1 cellular context compared by ENCODE assay signal in genomic region chr3:183360971-183361624, GRCh38.
A peak's percentile ranks its signal among the peaks of the same experiment; 100 is the strongest.
TF ChIP-seq lines count a peak whose summit lies in the region.

No MANE protein-coding gene starts in this region.

TF ChIP-seq in K562, 482 proteins besides CTCF, POLR2A, EP300 and RAD21 (continued from another document and continues in another):
- TF ChIP-seq, protein P1, sequence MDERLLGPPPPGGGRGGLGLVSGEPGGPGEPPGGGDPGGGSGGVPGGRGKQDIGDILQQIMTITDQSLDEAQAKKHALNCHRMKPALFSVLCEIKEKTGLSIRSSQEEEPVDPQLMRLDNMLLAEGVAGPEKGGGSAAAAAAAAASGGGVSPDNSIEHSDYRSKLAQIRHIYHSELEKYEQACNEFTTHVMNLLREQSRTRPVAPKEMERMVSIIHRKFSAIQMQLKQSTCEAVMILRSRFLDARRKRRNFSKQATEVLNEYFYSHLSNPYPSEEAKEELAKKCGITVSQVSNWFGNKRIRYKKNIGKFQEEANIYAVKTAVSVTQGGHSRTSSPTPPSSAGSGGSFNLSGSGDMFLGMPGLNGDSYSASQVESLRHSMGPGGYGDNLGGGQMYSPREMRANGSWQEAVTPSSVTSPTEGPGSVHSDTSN (CRISPR knock-in tag; IDR thresholded peaks at IDR 0.05; ENCODE audit: low read depth): no peak
- TF ChIP-seq, protein P1 (tag; conservative IDR thresholded peaks at IDR 0.05; ENCODE audit: low read depth): no peak
- TF ChIP-seq, protein P2, sequence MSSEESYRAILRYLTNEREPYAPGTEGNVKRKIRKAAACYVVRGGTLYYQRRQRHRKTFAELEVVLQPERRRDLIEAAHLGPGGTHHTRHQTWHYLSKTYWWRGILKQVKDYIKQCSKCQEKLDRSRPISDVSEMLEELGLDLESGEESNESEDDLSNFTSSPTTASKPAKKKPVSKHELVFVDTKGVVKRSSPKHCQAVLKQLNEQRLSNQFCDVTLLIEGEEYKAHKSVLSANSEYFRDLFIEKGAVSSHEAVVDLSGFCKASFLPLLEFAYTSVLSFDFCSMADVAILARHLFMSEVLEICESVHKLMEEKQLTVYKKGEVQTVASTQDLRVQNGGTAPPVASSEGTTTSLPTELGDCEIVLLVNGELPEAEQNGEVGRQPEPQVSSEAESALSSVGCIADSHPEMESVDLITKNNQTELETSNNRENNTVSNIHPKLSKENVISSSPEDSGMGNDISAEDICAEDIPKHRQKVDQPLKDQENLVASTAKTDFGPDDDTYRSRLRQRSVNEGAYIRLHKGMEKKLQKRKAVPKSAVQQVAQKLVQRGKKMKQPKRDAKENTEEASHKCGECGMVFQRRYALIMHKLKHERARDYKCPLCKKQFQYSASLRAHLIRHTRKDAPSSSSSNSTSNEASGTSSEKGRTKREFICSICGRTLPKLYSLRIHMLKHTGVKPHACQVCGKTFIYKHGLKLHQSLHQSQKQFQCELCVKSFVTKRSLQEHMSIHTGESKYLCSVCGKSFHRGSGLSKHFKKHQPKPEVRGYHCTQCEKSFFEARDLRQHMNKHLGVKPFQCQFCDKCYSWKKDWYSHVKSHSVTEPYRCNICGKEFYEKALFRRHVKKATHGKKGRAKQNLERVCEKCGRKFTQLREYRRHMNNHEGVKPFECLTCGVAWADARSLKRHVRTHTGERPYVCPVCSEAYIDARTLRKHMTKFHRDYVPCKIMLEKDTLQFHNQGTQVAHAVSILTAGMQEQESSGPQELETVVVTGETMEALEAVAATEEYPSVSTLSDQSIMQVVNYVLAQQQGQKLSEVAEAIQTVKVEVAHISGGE (CRISPR knock-in tag; IDR thresholded peaks at IDR 0.05): peak in 1 of 3 experiments; percentile 64; a peak in 1 of 6 replicates
- TF ChIP-seq ELF4 (CRISPR knock-in tag; IDR thresholded peaks at IDR 0.05) (no peak; the same call in none of the 2 replicates), NFE2 (IDR thresholded peaks at IDR 0.05; ENCODE audit: low read depth) (peak; percentile 28; the same call in 1 of the 2 replicates), MTA1 (IDR thresholded peaks at IDR 0.05; ENCODE audit: borderline replicate concordance) (peak; percentile 87), SOX6 (IDR thresholded peaks at IDR 0.05) (peak; percentile 96), DMBX1 (CRISPR knock-in tag; IDR thresholded peaks at IDR 0.05; ENCODE audit: borderline replicate concordance) (no peak), KLF1 (tag; IDR thresholded peaks at IDR 0.05) (no peak), NFIX (CRISPR knock-in tag; IDR thresholded peaks at IDR 0.05; ENCODE audit: low read depth) (no peak), ZNF408 (CRISPR knock-in tag; IDR thresholded peaks at IDR 0.05; ENCODE audit: low read depth) (no peak), SETDB1 (IDR thresholded peaks at IDR 0.05; ENCODE audit: low read length) (no peak), ZNF778 (CRISPR knock-in tag; IDR thresholded peaks at IDR 0.05) (no peak), TCFL5 (CRISPR knock-in tag; conservative IDR thresholded peaks at IDR 0.05) (no peak), RBM14 (IDR thresholded peaks at IDR 0.05; ENCODE audit: borderline replicate concordance, insufficient read depth, low read depth, low read length) (no peak), MCM7 (IDR thresholded peaks at IDR 0.05) (0 out of 4 replicates have a peak, but pooled peaks of 1 of the 2 experiments have one; percentile 54), DPF2 (IDR thresholded peaks at IDR 0.05) (peak; percentile 95), ZNF583 (CRISPR knock-in tag; IDR thresholded peaks at IDR 0.05) (0 out of 2 replicates have a peak, but pooled peaks have one; percentile 51), ZNF695 (CRISPR knock-in tag; IDR thresholded peaks at IDR 0.05) (no peak), HDAC1 (IDR thresholded peaks at IDR 0.05) (peak in 1 of 2 experiments; percentile 87; a peak in 2 of 4 replicates), HIVEP1 (CRISPR knock-in tag; IDR thresholded peaks at IDR 0.05) (no peak), BDP1 (IDR thresholded peaks at IDR 0.05; ENCODE audit: insufficient read depth, insufficient read length) (no peak), SMARCA5 (IDR thresholded peaks at IDR 0.05) (peak; percentile 80; the same call in 1 of the 2 replicates), CCNT2 (IDR thresholded peaks at IDR 0.05; ENCODE audit: borderline replicate concordance, extremely low read depth, insufficient read length, low read depth, low read length) (peak; percentile 75), LARP7 (IDR thresholded peaks at IDR 0.05) (peak; percentile 98), XRCC4 (IDR thresholded peaks at IDR 0.05; ENCODE audit: extremely low read depth, insufficient read depth, insufficient read length) (no peak), BHLHE40 (IDR thresholded peaks at IDR 0.05; ENCODE audit: low read length) (no peak), ARHGAP35 (IDR thresholded peaks at IDR 0.05; ENCODE audit: partially characterized antibody) (peak; percentile 50), ZNF561 (CRISPR knock-in tag; conservative IDR thresholded peaks at IDR 0.05) (no peak), STAT5B (CRISPR knock-in tag; IDR thresholded peaks at IDR 0.05) (no peak), TEAD2 (tag; IDR thresholded peaks at IDR 0.05) (no peak), TAF9B (IDR thresholded peaks at IDR 0.05; ENCODE audit: partially characterized antibody) (no peak)
- TF ChIP-seq, protein P3, sequence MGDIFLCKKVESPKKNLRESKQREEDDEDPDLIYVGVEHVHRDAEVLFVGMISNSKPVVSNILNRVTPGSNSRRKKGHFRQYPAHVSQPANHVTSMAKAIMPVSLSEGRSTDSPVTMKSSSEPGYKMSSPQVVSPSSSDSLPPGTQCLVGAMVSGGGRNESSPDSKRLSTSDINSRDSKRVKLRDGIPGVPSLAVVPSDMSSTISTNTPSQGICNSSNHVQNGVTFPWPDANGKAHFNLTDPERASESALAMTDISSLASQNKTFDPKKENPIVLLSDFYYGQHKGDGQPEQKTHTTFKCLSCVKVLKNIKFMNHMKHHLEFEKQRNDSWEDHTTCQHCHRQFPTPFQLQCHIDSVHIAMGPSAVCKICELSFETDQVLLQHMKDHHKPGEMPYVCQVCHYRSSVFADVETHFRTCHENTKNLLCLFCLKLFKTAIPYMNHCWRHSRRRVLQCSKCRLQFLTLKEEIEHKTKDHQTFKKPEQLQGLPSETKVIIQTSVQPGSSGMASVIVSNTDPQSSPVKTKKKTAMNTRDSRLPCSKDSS (IDR thresholded peaks at IDR 0.05; ENCODE audit: low read depth, partially characterized antibody): no peak
- TF ChIP-seq, protein P4, sequence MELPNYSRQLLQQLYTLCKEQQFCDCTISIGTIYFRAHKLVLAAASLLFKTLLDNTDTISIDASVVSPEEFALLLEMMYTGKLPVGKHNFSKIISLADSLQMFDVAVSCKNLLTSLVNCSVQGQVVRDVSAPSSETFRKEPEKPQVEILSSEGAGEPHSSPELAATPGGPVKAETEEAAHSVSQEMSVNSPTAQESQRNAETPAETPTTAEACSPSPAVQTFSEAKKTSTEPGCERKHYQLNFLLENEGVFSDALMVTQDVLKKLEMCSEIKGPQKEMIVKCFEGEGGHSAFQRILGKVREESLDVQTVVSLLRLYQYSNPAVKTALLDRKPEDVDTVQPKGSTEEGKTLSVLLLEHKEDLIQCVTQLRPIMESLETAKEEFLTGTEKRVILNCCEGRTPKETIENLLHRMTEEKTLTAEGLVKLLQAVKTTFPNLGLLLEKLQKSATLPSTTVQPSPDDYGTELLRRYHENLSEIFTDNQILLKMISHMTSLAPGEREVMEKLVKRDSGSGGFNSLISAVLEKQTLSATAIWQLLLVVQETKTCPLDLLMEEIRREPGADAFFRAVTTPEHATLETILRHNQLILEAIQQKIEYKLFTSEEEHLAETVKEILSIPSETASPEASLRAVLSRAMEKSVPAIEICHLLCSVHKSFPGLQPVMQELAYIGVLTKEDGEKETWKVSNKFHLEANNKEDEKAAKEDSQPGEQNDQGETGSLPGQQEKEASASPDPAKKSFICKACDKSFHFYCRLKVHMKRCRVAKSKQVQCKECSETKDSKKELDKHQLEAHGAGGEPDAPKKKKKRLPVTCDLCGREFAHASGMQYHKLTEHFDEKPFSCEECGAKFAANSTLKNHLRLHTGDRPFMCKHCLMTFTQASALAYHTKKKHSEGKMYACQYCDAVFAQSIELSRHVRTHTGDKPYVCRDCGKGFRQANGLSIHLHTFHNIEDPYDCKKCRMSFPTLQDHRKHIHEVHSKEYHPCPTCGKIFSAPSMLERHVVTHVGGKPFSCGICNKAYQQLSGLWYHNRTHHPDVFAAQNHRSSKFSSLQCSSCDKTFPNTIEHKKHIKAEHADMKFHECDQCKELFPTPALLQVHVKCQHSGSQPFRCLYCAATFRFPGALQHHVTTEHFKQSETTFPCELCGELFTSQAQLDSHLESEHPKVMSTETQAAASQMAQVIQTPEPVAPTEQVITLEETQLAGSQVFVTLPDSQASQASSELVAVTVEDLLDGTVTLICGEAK (IDR thresholded peaks at IDR 0.05): peak; percentile 55; the same call in 1 of the 2 replicates
- TF ChIP-seq, protein P4 (CRISPR knock-in tag; IDR thresholded peaks at IDR 0.05): no peak
- TF ChIP-seq, protein P5, sequence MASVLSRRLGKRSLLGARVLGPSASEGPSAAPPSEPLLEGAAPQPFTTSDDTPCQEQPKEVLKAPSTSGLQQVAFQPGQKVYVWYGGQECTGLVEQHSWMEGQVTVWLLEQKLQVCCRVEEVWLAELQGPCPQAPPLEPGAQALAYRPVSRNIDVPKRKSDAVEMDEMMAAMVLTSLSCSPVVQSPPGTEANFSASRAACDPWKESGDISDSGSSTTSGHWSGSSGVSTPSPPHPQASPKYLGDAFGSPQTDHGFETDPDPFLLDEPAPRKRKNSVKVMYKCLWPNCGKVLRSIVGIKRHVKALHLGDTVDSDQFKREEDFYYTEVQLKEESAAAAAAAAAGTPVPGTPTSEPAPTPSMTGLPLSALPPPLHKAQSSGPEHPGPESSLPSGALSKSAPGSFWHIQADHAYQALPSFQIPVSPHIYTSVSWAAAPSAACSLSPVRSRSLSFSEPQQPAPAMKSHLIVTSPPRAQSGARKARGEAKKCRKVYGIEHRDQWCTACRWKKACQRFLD (CRISPR knock-in tag; IDR thresholded peaks at IDR 0.05): no peak
- TF ChIP-seq, protein P6, sequence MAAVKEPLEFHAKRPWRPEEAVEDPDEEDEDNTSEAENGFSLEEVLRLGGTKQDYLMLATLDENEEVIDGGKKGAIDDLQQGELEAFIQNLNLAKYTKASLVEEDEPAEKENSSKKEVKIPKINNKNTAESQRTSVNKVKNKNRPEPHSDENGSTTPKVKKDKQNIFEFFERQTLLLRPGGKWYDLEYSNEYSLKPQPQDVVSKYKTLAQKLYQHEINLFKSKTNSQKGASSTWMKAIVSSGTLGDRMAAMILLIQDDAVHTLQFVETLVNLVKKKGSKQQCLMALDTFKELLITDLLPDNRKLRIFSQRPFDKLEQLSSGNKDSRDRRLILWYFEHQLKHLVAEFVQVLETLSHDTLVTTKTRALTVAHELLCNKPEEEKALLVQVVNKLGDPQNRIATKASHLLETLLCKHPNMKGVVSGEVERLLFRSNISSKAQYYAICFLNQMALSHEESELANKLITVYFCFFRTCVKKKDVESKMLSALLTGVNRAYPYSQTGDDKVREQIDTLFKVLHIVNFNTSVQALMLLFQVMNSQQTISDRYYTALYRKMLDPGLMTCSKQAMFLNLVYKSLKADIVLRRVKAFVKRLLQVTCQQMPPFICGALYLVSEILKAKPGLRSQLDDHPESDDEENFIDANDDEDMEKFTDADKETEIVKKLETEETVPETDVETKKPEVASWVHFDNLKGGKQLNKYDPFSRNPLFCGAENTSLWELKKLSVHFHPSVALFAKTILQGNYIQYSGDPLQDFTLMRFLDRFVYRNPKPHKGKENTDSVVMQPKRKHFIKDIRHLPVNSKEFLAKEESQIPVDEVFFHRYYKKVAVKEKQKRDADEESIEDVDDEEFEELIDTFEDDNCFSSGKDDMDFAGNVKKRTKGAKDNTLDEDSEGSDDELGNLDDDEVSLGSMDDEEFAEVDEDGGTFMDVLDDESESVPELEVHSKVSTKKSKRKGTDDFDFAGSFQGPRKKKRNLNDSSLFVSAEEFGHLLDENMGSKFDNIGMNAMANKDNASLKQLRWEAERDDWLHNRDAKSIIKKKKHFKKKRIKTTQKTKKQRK (IDR thresholded peaks at IDR 0.05; ENCODE audit: borderline replicate concordance, low read depth, low read length): no peak
- TF ChIP-seq, protein P7, sequence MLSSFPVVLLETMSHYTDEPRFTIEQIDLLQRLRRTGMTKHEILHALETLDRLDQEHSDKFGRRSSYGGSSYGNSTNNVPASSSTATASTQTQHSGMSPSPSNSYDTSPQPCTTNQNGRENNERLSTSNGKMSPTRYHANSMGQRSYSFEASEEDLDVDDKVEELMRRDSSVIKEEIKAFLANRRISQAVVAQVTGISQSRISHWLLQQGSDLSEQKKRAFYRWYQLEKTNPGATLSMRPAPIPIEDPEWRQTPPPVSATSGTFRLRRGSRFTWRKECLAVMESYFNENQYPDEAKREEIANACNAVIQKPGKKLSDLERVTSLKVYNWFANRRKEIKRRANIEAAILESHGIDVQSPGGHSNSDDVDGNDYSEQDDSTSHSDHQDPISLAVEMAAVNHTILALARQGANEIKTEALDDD (IDR thresholded peaks at IDR 0.05): peak; percentile 89
